14 cellular contexts compared by ENCODE assay signal in the genomic region with DNA sequence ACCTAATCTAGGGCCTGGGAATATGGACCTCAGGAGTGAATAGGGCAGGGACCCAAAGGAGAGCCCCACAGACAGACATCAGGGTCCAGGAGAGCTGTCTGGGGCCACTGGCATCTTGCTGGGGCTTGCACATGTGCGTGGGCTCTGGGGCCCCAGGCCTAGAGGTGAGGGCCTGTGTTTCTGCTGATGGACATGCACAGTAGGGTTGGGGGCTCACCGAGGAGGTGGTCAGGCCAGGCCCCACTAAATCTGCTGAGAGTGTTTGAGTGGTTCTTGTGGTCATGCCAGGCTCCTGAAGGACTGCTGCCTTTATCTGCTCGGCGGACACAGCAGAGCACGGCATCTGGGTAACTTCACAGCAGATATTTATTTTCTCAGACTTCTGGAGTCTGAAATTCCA.
DNase-seq lines count a peak whose midpoint lies in the region; ATAC-seq, FAIRE-seq and TF ChIP-seq lines count a peak whose summit lies in the region.
"Had no signal": no experiment of that assay in that cellular context is flagged by ENCODE, and none has a peak within 500 bp of the region (broad histone marks: within the 10 kb centered on the region; RNA-seq: fewer than 3 reads in every experiment).

No MANE protein-coding gene starts in this region.

- no peak overlapping the region for H3K4me3 ChIP-seq in cardiac muscle cell
- H3K4me3 ChIP-seq in right atrium auricular region = no peak overlapping the region
- H3K4me3 ChIP-seq in SJCRH30 = no peak overlapping the region
- H3K4me3 ChIP-seq in kidney (ENCODE audit: low read length in 2 of 2) = no peak overlapping the region
- H3K4me3 ChIP-seq in gastrocnemius medialis = no peak overlapping the region
- H3K4me3 ChIP-seq: BLaER1 treated with 17β-estradiol and CSF1 and Interleukin-3, amounts not matched to agents 10 nM and 100 nM; HAP-1 had no signal

- no peak overlapping the region for H3K9ac ChIP-seq in kidney (ENCODE audit: low read length in 2 of 2)
- H3K9ac ChIP-seq: BLaER1 treated with 17β-estradiol and CSF1 and Interleukin-3, amounts not matched to agents 10 nM and 100 nM had no signal

- H3K4me1 ChIP-seq in cardiac muscle cell (ENCODE audit: low read depth) (no peaks in the 10 kb centered on the region), right atrium auricular region (no peaks in the 10 kb centered on the region), SJCRH30 (peaks cover 22% of the 10 kb centered on the region), kidney (ENCODE audit: control insufficient read depth in 1 of 2, insufficient read depth in 1 of 2, low read depth in 1 of 2, low read length in 2 of 2) (no peaks in the 10 kb centered on the region), gastrocnemius medialis (no peaks in the 10 kb centered on the region)
- H3K4me1 ChIP-seq: BLaER1 treated with 17β-estradiol and CSF1 and Interleukin-3, amounts not matched to agents 10 nM and 100 nM; HAP-1 had no signal

- peak overlapping the region; percentile 48 for H3K27ac ChIP-seq in cardiac muscle cell
- H3K27ac ChIP-seq in right atrium auricular region = no peak overlapping the region
- peak overlapping the region; percentile 42; the same call in 1 of the 2 replicates for H3K27ac ChIP-seq in SJCRH30
- H3K27ac ChIP-seq in kidney (ENCODE audit: low read depth in 2 of 2, low read length in 2 of 2) = no peak overlapping the region
- peak overlapping the region in 3 of 4 donors; percentile 22 to 42 (median 28) for H3K27ac ChIP-seq in gastrocnemius medialis
- H3K27ac ChIP-seq: BLaER1 treated with 17β-estradiol and CSF1 and Interleukin-3, amounts not matched to agents 10 nM and 100 nM; HL-60 had no signal

- H3K9me3 ChIP-seq in cardiac muscle cell (ENCODE audit: low read depth) (no peaks in the 10 kb centered on the region), right atrium auricular region (no peaks in the 10 kb centered on the region), SJCRH30 (replicated peaks) (peaks cover 10% of the 10 kb centered on the region; the same call in 1 of the 2 replicates), kidney (ENCODE audit: control insufficient read depth in 1 of 2, low read length in 2 of 2) (peaks cover 0 to 8% of the 10 kb centered on the region in 2 donors), gastrocnemius medialis (no peaks in the 10 kb centered on the region)
- H3K9me3 ChIP-seq: HAP-1 had no signal

- in situ Hi-C loops in gastrocnemius medialis (cut with MboI; ENCODE audit: low sequenced_read_pairs in 4 of 4) = loop anchor here in 1 of 4 donors (10.0 kb wide), 1 partner anchor 60 kb away; no protein-coding TSS in a partner anchor

- TF ChIP-seq CTCF in cardiac muscle cell (IDR thresholded peaks at IDR 0.05; ENCODE audit: low read depth, low read length) = no peak
- TF ChIP-seq CTCF in right atrium auricular region (IDR thresholded peaks at IDR 0.05) = no peak
- TF ChIP-seq CTCF in kidney (IDR thresholded peaks at IDR 0.05; ENCODE audit: borderline replicate concordance, extremely low read depth, insufficient read depth) = no peak
- TF ChIP-seq CTCF in gastrocnemius medialis (IDR thresholded peaks at IDR 0.05 in 4 of 5, conservative IDR thresholded peaks at IDR 0.05 in 1 of 5) = no peak

- DNase-seq in cardiac muscle cell (ENCODE audit: low read depth in 1 of 2, low spot score in 1 of 2) = no peak
- no peak for DNase-seq in right atrium auricular region (ENCODE audit: low spot score)
- no peak for DNase-seq in SJCRH30
- peak; percentile 31 for DNase-seq in kidney
- no peak for DNase-seq in gastrocnemius medialis
- DNase-seq in HuH-7.5 (ENCODE audit: low spot score) = no peak
- DNase-seq: Calu3; CD8-positive, alpha-beta T cell; DMS79 treated with DMSO at 0.1 percent for 48 hours; GF-D8 had no signal

- H3K27me3 ChIP-seq in cardiac muscle cell (no peaks in the 10 kb centered on the region), right atrium auricular region (no peaks in the 10 kb centered on the region), SJCRH30 (no peaks in the 10 kb centered on the region), gastrocnemius medialis (no peaks in the 10 kb centered on the region)
- H3K27me3 ChIP-seq: BLaER1 treated with 17β-estradiol and CSF1 and Interleukin-3, amounts not matched to agents 10 nM and 100 nM had no signal

- FAIRE-seq in kidney (lab: Jason Lieb, UNC) = no peak

- no peak for TF ChIP-seq POLR2A in gastrocnemius medialis (IDR thresholded peaks at IDR 0.05)

- no peak for ATAC-seq in gastrocnemius medialis
- ATAC-seq in HG02870 (IDR thresholded peaks at IDR 0.05; ENCODE audit: unreplicated experiment) = no peak
- ATAC-seq: CD8-positive, alpha-beta T cell had no signal

- intact Hi-C loops in kidney (cut with DNase I) (no loop called here), gastrocnemius medialis (cut with DNase I; ENCODE audit: low total_unique reads) (no loop called here)

- H3K36me3 ChIP-seq in cardiac muscle cell (peaks cover 88% of the 10 kb centered on the region), right atrium auricular region (peaks cover 80% of the 10 kb centered on the region), SJCRH30 (no peaks in the 10 kb centered on the region), kidney (ENCODE audit: control insufficient read depth in 1 of 2, insufficient read depth in 2 of 2, low read length in 2 of 2) (no peaks in the 10 kb centered on the region), gastrocnemius medialis (peaks cover 0 to 100% of the 10 kb centered on the region in 2 donors)
- H3K36me3 ChIP-seq: HAP-1 had no signal

Comparison
In these comparisons a context has a peak if more than half of its experiments do, and no peak if none do; other contexts are left out.
1. H3K27ac ChIP-seq: peak in cardiac muscle cell (single experiment), SJCRH30 (single experiment) and gastrocnemius medialis (3 of 4); none in right atrium auricular region (0 of 2) and kidney (0 of 2).